26 cellular contexts compared by ENCODE assay signal in the genomic region with DNA sequence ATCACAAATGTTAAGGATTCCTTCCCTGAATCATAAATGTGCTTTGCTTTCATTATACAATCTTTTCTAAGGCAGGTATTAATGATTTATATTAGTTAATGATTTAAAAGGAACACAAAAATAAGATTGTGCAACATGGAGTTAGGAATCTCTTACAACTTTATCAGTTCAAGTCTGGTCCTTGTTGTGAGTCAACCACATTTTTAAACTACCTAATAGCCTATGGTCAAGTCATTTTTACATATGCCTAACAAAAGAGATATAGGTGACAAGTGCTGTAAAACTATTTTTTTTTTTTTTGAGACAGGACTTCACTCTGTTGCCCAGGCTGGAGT. TPM values are rescaled to one million over a fixed set of nuclear protein-coding genes. Genes with fewer than 3 reads are reported as not detected.
DNase-seq lines count a peak whose midpoint lies in the region; ATAC-seq and TF ChIP-seq lines count a peak whose summit lies in the region.
"Had no signal": no experiment of that assay in that cellular context is flagged by ENCODE, and none has a peak within 500 bp of the region (broad histone marks: within the 10 kb centered on the region; RNA-seq: fewer than 3 reads in every experiment).

No MANE protein-coding gene starts in this region.

- no peak for TF ChIP-seq CTCF in left ventricle myocardium inferior (IDR thresholded peaks at IDR 0.05; ENCODE audit: borderline replicate concordance)
- TF ChIP-seq CTCF in mucosa of descending colon (IDR thresholded peaks at IDR 0.05) = no peak

- peak overlapping the region; percentile 46 for H3K27ac ChIP-seq in left ventricle myocardium inferior (replicated peaks)
- H3K27ac ChIP-seq: prostate gland had no signal

- peaks cover 18% of the 10 kb centered on the region for H3K4me1 ChIP-seq in left ventricle myocardium inferior
- peaks cover 5% of the 10 kb centered on the region for H3K4me1 ChIP-seq in mucosa of descending colon (ENCODE audit: low read depth)
- H3K4me1 ChIP-seq: prostate gland had no signal

- CTCF ChIA-PET in HEK293T (lab: Yijun Ruan, JAX) = no interaction called here

- no peak for ATAC-seq in Right ventricle myocardium inferior
- peak; percentile 28 for ATAC-seq in mucosa of descending colon
- no peak for ATAC-seq in HG03175 (IDR thresholded peaks at IDR 0.05; ENCODE audit: unreplicated experiment)
- ATAC-seq: activated naive CD8-positive, alpha-beta T cell treated with anti-CD3 and anti-CD28 coated beads, Interleukin-2, amount 50 U/mL, for 24 hours; natural killer cell; stimulated activated memory B cell treated with anti-CD40 and anti-IgM and Interleukin-4, amounts not matched to agents 10 μg/mL and 1 μg/mL and 100 μg/mL, for 72 hours had no signal

- no peaks in the 10 kb centered on the region for H3K9me3 ChIP-seq in left ventricle myocardium inferior (replicated peaks)
- no peaks in the 10 kb centered on the region for H3K9me3 ChIP-seq in mucosa of descending colon
- H3K9me3 ChIP-seq: left lung, prostate gland had no signal

- POLR2A ChIA-PET in HEK293T (lab: Yijun Ruan, JAX) = no interaction called here

- intact Hi-C loops in left ventricle myocardium inferior (cut with micrococcal nuclease) (no loop called here), Right ventricle myocardium inferior (cut with DNase I) (no loop called here), mucosa of descending colon (cut with DNase I, micrococcal nuclease) (no loop called here)

- H3K4me3 ChIP-seq in left ventricle myocardium inferior = no peak overlapping the region
- no peak overlapping the region for H3K4me3 ChIP-seq in mucosa of descending colon
- H3K4me3 ChIP-seq: left lung, prostate gland had no signal

- no peaks in the 10 kb centered on the region for H3K27me3 ChIP-seq in left ventricle myocardium inferior (ENCODE audit: low read depth)
- H3K27me3 ChIP-seq: left lung had no signal

- DNase-seq in left ventricle myocardium inferior (no peak), Right ventricle myocardium inferior (ENCODE audit: missing footprints) (no peak), iris pigment epithelial cell (ENCODE audit: low read depth) (peak; percentile 29), mucosa of descending colon (no peak), DMS153 treated with DMSO at 0.1 percent for 48 hours (lab: John Stamatoyannopoulos, UW; ENCODE audit: unreplicated experiment) (no peak), HEK293T (ENCODE audit: extremely low spot score) (no peak), OCI-M2 (lab: John Stamatoyannopoulos, UW; ENCODE audit: unreplicated experiment) (no peak)
- DNase-seq: activated CD4-positive, alpha-beta T cell treated with anti-CD3 and anti-CD28 coated beads, Interleukin-2, amount 50 U/mL, for 48 hours; activated CD4-positive, CD25-positive, alpha-beta regulatory T cell treated with anti-CD3 and anti-CD28 coated beads, Interleukin-2, amount 50 U/mL, for 72 hours; activated naive CD4-positive, alpha-beta T cell; activated naive CD8-positive, alpha-beta T cell treated with anti-CD3 and anti-CD28 coated beads, Interleukin-2, amount 50 U/mL, for 24 hours; activated T-cell treated with anti-CD3 and anti-CD28 coated beads, Interleukin-2, amount 50 U/mL, for 48 hours; central memory CD4-positive, alpha-beta T cell; hippocampal formation; left lung; natural killer cell; NCI-H1417 treated with DMSO at 0.1 percent for 48 hours; NCI-H2081 treated with DMSO at 0.1 percent for 48 hours; NCI-H2227 treated with DMSO at 0.1 percent for 48 hours; NCI-H526 treated with DMSO at 0.1 percent for 48 hours; NK-92 treated with Interleukin-12 subunit alpha and Interleukin-12 subunit beta, amount 100 ng/mL, for 24 hours; nucleus accumbens; SHP77 treated with DMSO at 0.1 percent for 48 hours had no signal

- no peaks in the 10 kb centered on the region for H3K36me3 ChIP-seq in left ventricle myocardium inferior
- H3K36me3 ChIP-seq in mucosa of descending colon (ENCODE audit: low read depth) = no peaks in the 10 kb centered on the region
- H3K36me3 ChIP-seq: left lung, prostate gland had no signal

TF ChIP-seq in HEK293T, 16 proteins besides CTCF, POLR2A, EP300 and RAD21:
- TF ChIP-seq TARDBP (IDR thresholded peaks at IDR 0.05) (no peak), BHLHE40 (IDR thresholded peaks at IDR 0.05; ENCODE audit: borderline replicate concordance) (no peak), HDGF (IDR thresholded peaks at IDR 0.05; ENCODE audit: borderline replicate concordance) (no peak), PKNOX1 (IDR thresholded peaks at IDR 0.05) (no peak), FOXM1 (IDR thresholded peaks at IDR 0.05; ENCODE audit: borderline replicate concordance) (no peak), SP1 (IDR thresholded peaks at IDR 0.05) (no peak), FOXK2 (IDR thresholded peaks at IDR 0.05) (no peak), CTBP1 (IDR thresholded peaks at IDR 0.05; ENCODE audit: borderline replicate concordance) (no peak), FOXA1 (IDR thresholded peaks at IDR 0.05) (no peak), NFRKB (IDR thresholded peaks at IDR 0.05) (no peak)

RNA-seq across cellular contexts. Expression of gene INPP1, which starts 8.2 kb away (rescaled TPM):
- total RNA-seq in left ventricle myocardium inferior = 15.0 TPM
- 16.0 TPM for total RNA-seq in Right ventricle myocardium inferior
- total RNA-seq in mucosa of descending colon = 10 to 100 TPM; 31.3 to 37.7 (median 36.3) TPM

RNA-seq across cellular contexts. Expression of gene HIBCH, which starts 15.6 kb away (rescaled TPM):
- 24.5 TPM for total RNA-seq in left ventricle myocardium inferior
- 21.2 TPM for total RNA-seq in Right ventricle myocardium inferior
- 10 to 100 TPM; 46.5 to 79.3 (median 46.7) TPM for total RNA-seq in mucosa of descending colon
